Comparison of ENCODE assay signal across 19 cellular contexts in genomic region chr19:39516270-39516669, GRCh38. TPM values are rescaled to one million over a fixed set of nuclear protein-coding genes. Genes with fewer than 3 reads are reported as not detected.
DNase-seq lines count a peak whose midpoint lies in the region; ATAC-seq, FAIRE-seq and TF ChIP-seq lines count a peak whose summit lies in the region.
"Had no signal": no experiment of that assay in that cellular context is flagged by ENCODE, and none has a peak within 500 bp of the region (broad histone marks: within the 10 kb centered on the region; RNA-seq: fewer than 3 reads in every experiment).

No MANE protein-coding gene starts in this region.

- no peak overlapping the region for H3K4me2 ChIP-seq in K562 (ENCODE audit: insufficient read depth, low read length)

- no peaks in the 10 kb centered on the region for H3K4me1 Mint-ChIP-seq in Caco-2 (ENCODE audit: low read depth, unreplicated experiment)
- peaks cover 7 to 9% of the 10 kb centered on the region in 2 donors for H3K4me1 Mint-ChIP-seq in natural killer cell treated with Interleukin-12 subunit alpha and Interleukin-12 subunit beta and Interleukin-15 and Interleukin-18, amount 100 ng/mL, for 72 hours (ENCODE audit: low read depth in 2 of 2)

- no peaks in the 10 kb centered on the region for H3K36me3 Mint-ChIP-seq in Caco-2 (ENCODE audit: insufficient read depth, unreplicated experiment)
- peaks cover 12% of the 10 kb centered on the region for H3K36me3 Mint-ChIP-seq in natural killer cell treated with Interleukin-12 subunit alpha and Interleukin-12 subunit beta and Interleukin-15 and Interleukin-18, amount 100 ng/mL, for 72 hours

- no peak overlapping the region for H3K27ac Mint-ChIP-seq in Caco-2 (ENCODE audit: unreplicated experiment)
- H3K27ac Mint-ChIP-seq in natural killer cell treated with Interleukin-12 subunit alpha and Interleukin-12 subunit beta and Interleukin-15 and Interleukin-18, amount 100 ng/mL, for 72 hours = no peak overlapping the region

- intact Hi-C loops in Caco-2 (cut with micrococcal nuclease; ENCODE audit: unreplicated experiment) = no loop called here
- intact Hi-C loops in K562 (cut with micrococcal nuclease) = no loop called here

- POLR2A ChIA-PET in Caco-2 (lab: Charles Lee) = no interaction called here
- POLR2A ChIA-PET in K562 (lab: Yijun Ruan, JAX) = no interaction called here

- in situ Hi-C loops in K562 (cut with MboI) = no loop called here

- no peaks in the 10 kb centered on the region for H3K9me3 Mint-ChIP-seq in Caco-2 (ENCODE audit: unreplicated experiment)
- H3K9me3 Mint-ChIP-seq in natural killer cell treated with Interleukin-12 subunit alpha and Interleukin-12 subunit beta and Interleukin-15 and Interleukin-18, amount 100 ng/mL, for 72 hours = no peaks in the 10 kb centered on the region

- no peaks in the 10 kb centered on the region for H3K27me3 ChIP-seq in Caco-2 (replicated peaks; ENCODE audit: control insufficient read depth, insufficient read depth, low read length)
- peaks cover 16% of the 10 kb centered on the region for H3K27me3 ChIP-seq in HUES48 (ENCODE audit: control insufficient read depth, insufficient read depth, low read length)
- peaks cover 4 to 19% of the 10 kb centered on the region in 2 experiments; a peak in 4 of 5 replicates for H3K27me3 ChIP-seq in K562 (ENCODE audit: control insufficient read depth in 2 of 2, insufficient read depth in 2 of 2, low read length in 2 of 2)

- no peak for TF ChIP-seq RAD21 in K562 (CRISPR knock-in tag; conservative IDR thresholded peaks at IDR 0.05 in 1 of 2, IDR thresholded peaks at IDR 0.05 in 1 of 2)

- BruUV-seq in Caco-2 (replicated peaks; lab: Mats Ljungman, UMichigan) (no TSS peak), K562 (replicated peaks; lab: Mats Ljungman, UMichigan) (no TSS peak)

- H3K27ac ChIP-seq in HUES48 (ENCODE audit: low read depth, low read length) = no peak overlapping the region
- H3K27ac ChIP-seq in K562 (ENCODE audit: extremely low read depth, low read depth, low read length) = no peak overlapping the region
- H3K27ac ChIP-seq: left lung, psoas muscle had no signal

- H3K9me3 ChIP-seq in Caco-2 (no peaks in the 10 kb centered on the region), HUES48 (ENCODE audit: control insufficient read depth, insufficient read depth, low read length) (no peaks in the 10 kb centered on the region), K562 (replicated peaks; ENCODE audit: control insufficient read depth, insufficient read depth, low read depth, low read length) (no peaks in the 10 kb centered on the region)
- H3K9me3 ChIP-seq: left lung, psoas muscle had no signal

- TF ChIP-seq POLR2A in K562 (conservative IDR thresholded peaks at IDR 0.05) = no peak

- WGBS in K562 (ENCODE audit: insufficient coverage, low coverage, missing lambda C conversion rate) = 34% methylated on average over 6 of the region's 6 CpGs

- no peaks in the 10 kb centered on the region for H3K9me1 ChIP-seq in K562 (ENCODE audit: control insufficient read depth, insufficient read depth, low read length)

- CTCF ChIA-PET in Caco-2 (lab: Charles Lee) = interaction anchor here (0.8 kb wide), 1 partner anchor 19 kb away, joined by 4 read pairs; no protein-coding TSS in a partner anchor
- CTCF ChIA-PET in K562 (lab: Yijun Ruan, JAX; ENCODE audit: low intra/inter-chr PET ratio) = no interaction called here

- H3K9ac ChIP-seq in HUES48 (ENCODE audit: low read depth, low read length) = peak overlapping the region; percentile 59; the same call in 1 of the 2 replicates
- H3K9ac ChIP-seq in K562 (ENCODE audit: insufficient read depth in 1 of 2, low read depth in 2 of 2, low read length in 2 of 2) = peak overlapping the region in 1 of 2 experiments; percentile 2; a peak in 1 of 4 replicates

- peaks cover 5% of the 10 kb centered on the region for H3K27me3 Mint-ChIP-seq in Caco-2 (ENCODE audit: insufficient read depth, unreplicated experiment)
- peaks cover 20 to 24% of the 10 kb centered on the region in 2 donors for H3K27me3 Mint-ChIP-seq in natural killer cell treated with Interleukin-12 subunit alpha and Interleukin-12 subunit beta and Interleukin-15 and Interleukin-18, amount 100 ng/mL, for 72 hours

- no peaks in the 10 kb centered on the region for H3K79me2 ChIP-seq in K562 (ENCODE audit: control insufficient read depth, insufficient read depth, low read length)

- DNase-seq in Caco-2 (no peak), K562 (ENCODE audit: extremely low read depth in 1 of 4, low spot score in 3 of 4) (no peak), LoVo (ENCODE audit: low spot score) (no peak), NCI-H748 treated with DMSO at 0.1 percent for 48 hours (lab: John Stamatoyannopoulos, UW) (no peak)
- DNase-seq in natural killer cell treated with Interleukin-12 subunit alpha and Interleukin-12 subunit beta and Interleukin-15 and Interleukin-18, amount 100 ng/mL, for 72 hours (ENCODE audit: low spot score) = no peak
- no peak for DNase-seq in stimulated activated naive CD4-positive, alpha-beta T cell (lab: John Stamatoyannopoulos, UW)
- DNase-seq: activated CD4-positive, alpha-beta T cell treated with anti-CD3 and anti-CD28 coated beads for 1 hour; MM.1S; psoas muscle; Right ventricle myocardium superior; stimulated activated CD4-positive, alpha-beta T cell treated with anti-CD3 and anti-CD28 coated beads, Interleukin-2, amount 100 ng/mL, for 48 hours had no signal

- H3K4me3 ChIP-seq in Caco-2 (ENCODE audit: low read depth, low read length) (no peak overlapping the region), HUES48 (ENCODE audit: low read depth, low read length) (peak overlapping the region; percentile 86), K562 (no peak overlapping the region)
- H3K4me3 ChIP-seq: left lung had no signal

- peak overlapping the region; percentile 61 for H3K4me3 Mint-ChIP-seq in Caco-2 (ENCODE audit: unreplicated experiment)
- peak overlapping the region; percentile 54 for H3K4me3 Mint-ChIP-seq in natural killer cell treated with Interleukin-12 subunit alpha and Interleukin-12 subunit beta and Interleukin-15 and Interleukin-18, amount 100 ng/mL, for 72 hours

- no peak for FAIRE-seq in K562 (lab: Jason Lieb, UNC)
- FAIRE-seq: GM12892 had no signal

- TF ChIP-seq CTCF in Caco-2 (IDR thresholded peaks at IDR 0.05; ENCODE audit: insufficient read depth in 1 of 2, low read depth in 1 of 2, low read length in 1 of 2, severe bottlenecking in 1 of 2, unreplicated experiment in 1 of 2) (no peak), K562 (IDR thresholded peaks at IDR 0.05 in 2 of 3, conservative IDR thresholded peaks at IDR 0.05 in 1 of 3; ENCODE audit: insufficient read depth in 2 of 3, low read depth in 1 of 3, low read length in 3 of 3) (no peak)

- H3K36me3 ChIP-seq in Caco-2 (ENCODE audit: control insufficient read depth, insufficient read depth, low read length) (no peaks in the 10 kb centered on the region), HUES48 (ENCODE audit: control insufficient read depth, insufficient read depth, low read length) (peaks cover 4% of the 10 kb centered on the region; the same call in 1 of the 2 replicates), K562 (ENCODE audit: control insufficient read depth, insufficient read depth, low read length) (no peaks in the 10 kb centered on the region)
- H3K36me3 ChIP-seq: left lung had no signal

- no peak for TF ChIP-seq EP300 in K562 (IDR thresholded peaks at IDR 0.05; ENCODE audit: low read length)

- H3K4me1 ChIP-seq in Caco-2 = no peaks in the 10 kb centered on the region
- H3K4me1 ChIP-seq in HUES48 (ENCODE audit: control insufficient read depth, insufficient read depth, low read length) = no peaks in the 10 kb centered on the region
- peaks cover 21 to 32% of the 10 kb centered on the region in 2 experiments; a peak in 4 of 5 replicates for H3K4me1 ChIP-seq in K562 (replicated peaks in 1 of 2; ENCODE audit: control insufficient read depth in 2 of 2, insufficient read depth in 2 of 2, low read length in 2 of 2)

- ATAC-seq in K562 (no peak), GM21360 (IDR thresholded peaks at IDR 0.05; ENCODE audit: unreplicated experiment) (no peak)
- ATAC-seq in natural killer cell treated with Interleukin-12 subunit alpha and Interleukin-12 subunit beta and Interleukin-15 and Interleukin-18, amount 100 ng/mL, for 72 hours = no peak
- ATAC-seq: psoas muscle had no signal

- H2AFZ ChIP-seq in K562 (ENCODE audit: low read depth, low read length) = no peak overlapping the region

- no peaks in the 10 kb centered on the region for H4K20me1 ChIP-seq in K562 (replicated peaks; ENCODE audit: control insufficient read depth, insufficient read depth, low read length)

RNA-seq across cellular contexts. Expression of gene SELENOV, which starts 1.3 kb away (rescaled TPM):
- total RNA-seq in Caco-2 (2022) (0.46 and 1.6 TPM in 2 replicates), K562 (2014; rRNA removed) (not detected in 2 replicates), K562 (2014; rRNA removed; fragmentation: Illumina TruSeq; extraction: Trizol) (not detected in 2 replicates), K562 (2015; rRNA removed; fragmentation: Illumina TruSeq; extraction: Trizol) (not detected in 2 replicates), K562 (2021) (0.09 and 0.20 TPM in 2 replicates)
- 0.25 TPM in 1 of 2 replicates, not detected in the other for total RNA-seq in K562 (2011; cell fraction: chromatin; rRNA removed; ENCODE audit: low replicate concordance)
- 0.50 TPM in 1 of 2 replicates, not detected in the other for total RNA-seq in K562 (2011; cell fraction: nucleolus; rRNA removed)
- 0.84 and 0.95 TPM in 2 replicates for total RNA-seq in K562 (2011; cell fraction: nucleoplasm; rRNA removed)
- polyA plus RNA-seq in K562 (2011; rRNA removed) (0.15 TPM in 1 of 2 replicates, not detected in the other), K562 (2014; fragmentation: Illumina TruSeq; extraction: Trizol) (0.08 and 0.09 TPM in 2 replicates), K562 (2014; fragmentation: Nextera tagmentation; extraction: Ambion mirVana) (under 1 TPM; 0.04 to 0.06 TPM), K562 (2014; rRNA removed) (0.05 TPM in 1 of 2 replicates, not detected in the other)
- polyA plus RNA-seq in K562 (2011; cell fraction: cytosol; rRNA removed) = 0.03 TPM in 1 of 2 replicates, not detected in the other
- 0.10 and 0.18 TPM in 2 replicates for polyA plus RNA-seq in K562 (2011; cell fraction: nucleus; rRNA removed)
- 0.06 and 0.26 TPM in 2 replicates for polyA plus RNA-seq in K562 (2012)
- polyA minus RNA-seq in K562 (2011; rRNA and poly(A)+ RNA removed) = not detected in 2 replicates
- polyA minus RNA-seq in K562 (2011; cell fraction: cytosol; rRNA and poly(A)+ RNA removed) = not detected in 2 replicates
- not detected in 2 replicates for polyA minus RNA-seq in K562 (2011; cell fraction: nucleus; rRNA and poly(A)+ RNA removed)
- not detected for total RNA-seq in natural killer cell treated with Interleukin-12 subunit alpha and Interleukin-12 subunit beta and Interleukin-15 and Interleukin-18, amount 100 ng/mL, for 72 hours
- total RNA-seq: dermis microvascular lymphatic vessel endothelial cell, fibroblast of villous mesenchyme, left lung, NCI-H460, psoas muscle, Right ventricle myocardium superior, subcutaneous adipose tissue had no signal
- polyA plus RNA-seq: psoas muscle had no signal

RNA-seq across cellular contexts. Expression of gene EID2B, which starts 16.4 kb away (rescaled TPM):
- total RNA-seq in Caco-2 (2022) (2.1 and 2.8 TPM in 2 replicates), K562 (2014; rRNA removed) (4.8 and 5.1 TPM in 2 replicates), K562 (2014; rRNA removed; fragmentation: Illumina TruSeq; extraction: Trizol) (3.9 and 4.8 TPM in 2 replicates), K562 (2015; rRNA removed; fragmentation: Illumina TruSeq; extraction: Trizol) (2.9 and 3.5 TPM in 2 replicates), K562 (2021) (3.9 and 4.2 TPM in 2 replicates)
- total RNA-seq in K562 (2011; cell fraction: chromatin; rRNA removed; ENCODE audit: low replicate concordance) = 8.1 and 8.9 TPM in 2 replicates
- 10.8 and 12.5 TPM in 2 replicates for total RNA-seq in K562 (2011; cell fraction: nucleolus; rRNA removed)
- total RNA-seq in K562 (2011; cell fraction: nucleoplasm; rRNA removed) = 11.3 and 14.6 TPM in 2 replicates
- polyA plus RNA-seq in K562 (2011; rRNA removed) (7.9 and 9.3 TPM in 2 replicates), K562 (2014; fragmentation: Illumina TruSeq; extraction: Trizol) (2.0 and 2.8 TPM in 2 replicates), K562 (2014; fragmentation: Nextera tagmentation; extraction: Ambion mirVana) (1 to 10 TPM; 4.9 to 5.4 TPM), K562 (2014; rRNA removed) (8.8 and 9.8 TPM in 2 replicates)
- polyA plus RNA-seq in K562 (2011; cell fraction: cytosol; rRNA removed) = 5.2 and 12.3 TPM in 2 replicates
- polyA plus RNA-seq in K562 (2011; cell fraction: nucleus; rRNA removed) = 7.6 and 8.6 TPM in 2 replicates
- polyA plus RNA-seq in K562 (2012) = 5.4 and 9.1 TPM in 2 replicates
- 2.8 and 3.4 TPM in 2 replicates for polyA minus RNA-seq in K562 (2011; rRNA and poly(A)+ RNA removed)
- 1.0 and 2.1 TPM in 2 replicates for polyA minus RNA-seq in K562 (2011; cell fraction: cytosol; rRNA and poly(A)+ RNA removed)
- polyA minus RNA-seq in K562 (2011; cell fraction: nucleus; rRNA and poly(A)+ RNA removed) = 4.4 and 8.7 TPM in 2 replicates
- 1 to 10 TPM; 1.9 to 5.4 TPM for total RNA-seq in natural killer cell treated with Interleukin-12 subunit alpha and Interleukin-12 subunit beta and Interleukin-15 and Interleukin-18, amount 100 ng/mL, for 72 hours

RNA-seq across cellular contexts. Expression of gene DLL3, which starts 17.5 kb away (rescaled TPM):
- total RNA-seq in Caco-2 (2022) (1.7 and 2.7 TPM in 2 replicates), K562 (2014; rRNA removed) (5.4 and 5.5 TPM in 2 replicates), K562 (2014; rRNA removed; fragmentation: Illumina TruSeq; extraction: Trizol) (1.1 TPM in 2 replicates), K562 (2015; rRNA removed; fragmentation: Illumina TruSeq; extraction: Trizol) (0.80 and 1.1 TPM in 2 replicates), K562 (2021) (2.5 and 3.4 TPM in 2 replicates)
- 0.56 and 1.8 TPM in 2 replicates for total RNA-seq in K562 (2011; cell fraction: chromatin; rRNA removed; ENCODE audit: low replicate concordance)
- 2.0 and 2.5 TPM in 2 replicates for total RNA-seq in K562 (2011; cell fraction: nucleolus; rRNA removed)
- 2.1 TPM in 2 replicates for total RNA-seq in K562 (2011; cell fraction: nucleoplasm; rRNA removed)
- polyA plus RNA-seq in K562 (2011; rRNA removed) (2.1 and 2.5 TPM in 2 replicates), K562 (2014; fragmentation: Illumina TruSeq; extraction: Trizol) (0.53 and 0.92 TPM in 2 replicates), K562 (2014; fragmentation: Nextera tagmentation; extraction: Ambion mirVana) (1 to 10 TPM in 1 of 2 experiments, under 1 TPM in 1; 0.92 to 1.2 TPM), K562 (2014; rRNA removed) (5.2 and 6.3 TPM in 2 replicates)
- polyA plus RNA-seq in K562 (2011; cell fraction: cytosol; rRNA removed) = 3.2 and 6.3 TPM in 2 replicates
- polyA plus RNA-seq in K562 (2011; cell fraction: nucleus; rRNA removed) = 2.0 TPM in 2 replicates
- polyA plus RNA-seq in K562 (2012) = 1.3 and 2.0 TPM in 2 replicates
- 0.39 and 0.63 TPM in 2 replicates for polyA minus RNA-seq in K562 (2011; rRNA and poly(A)+ RNA removed)
- polyA minus RNA-seq in K562 (2011; cell fraction: cytosol; rRNA and poly(A)+ RNA removed) = 0.86 and 1.1 TPM in 2 replicates
- 0.94 and 1.4 TPM in 2 replicates for polyA minus RNA-seq in K562 (2011; cell fraction: nucleus; rRNA and poly(A)+ RNA removed)
- total RNA-seq in natural killer cell treated with Interleukin-12 subunit alpha and Interleukin-12 subunit beta and Interleukin-15 and Interleukin-18, amount 100 ng/mL, for 72 hours = under 1 TPM; 0.21 to 0.92 TPM
- total RNA-seq: Right ventricle myocardium superior, subcutaneous adipose tissue had no signal

RNA-seq across cellular contexts. Expression of gene EID2, which starts 23.7 kb away (rescaled TPM):
- 21.7 and 26.3 TPM in 2 replicates for total RNA-seq in Caco-2 (2022)
- total RNA-seq in K562 (2011; cell fraction: chromatin; rRNA removed; ENCODE audit: low replicate concordance) = 3.2 and 4.8 TPM in 2 replicates
- total RNA-seq in K562 (2011; cell fraction: nucleolus; rRNA removed) = 4.1 and 4.8 TPM in 2 replicates
- total RNA-seq in K562 (2011; cell fraction: nucleoplasm; rRNA removed) = 4.2 TPM in 2 replicates
- total RNA-seq in K562 (2014; rRNA removed) = 18.5 and 20.8 TPM in 2 replicates
- total RNA-seq in K562 (2014; rRNA removed; fragmentation: Illumina TruSeq; extraction: Trizol) = 10.9 and 11.7 TPM in 2 replicates
- total RNA-seq in K562 (2015; rRNA removed; fragmentation: Illumina TruSeq; extraction: Trizol) = 9.9 and 11.3 TPM in 2 replicates
- total RNA-seq in K562 (2021) = 13.8 and 14.6 TPM in 2 replicates
- polyA plus RNA-seq in K562 (2011; rRNA removed) = 7.3 and 12.4 TPM in 2 replicates
- polyA plus RNA-seq in K562 (2011; cell fraction: cytosol; rRNA removed) = 4.4 and 10.2 TPM in 2 replicates
- polyA plus RNA-seq in K562 (2011; cell fraction: nucleus; rRNA removed) = 4.6 TPM in 2 replicates
- 11.3 and 17.7 TPM in 2 replicates for polyA plus RNA-seq in K562 (2012)
- polyA plus RNA-seq in K562 (2014; fragmentation: Illumina TruSeq; extraction: Trizol) = 8.2 and 9.6 TPM in 2 replicates
- polyA plus RNA-seq in K562 (2014; fragmentation: Nextera tagmentation; extraction: Ambion mirVana) = 1 to 10 TPM; 2.5 to 2.7 TPM
- 18.5 and 23.6 TPM in 2 replicates for polyA plus RNA-seq in K562 (2014; rRNA removed)
- 3.9 TPM in 2 replicates for polyA minus RNA-seq in K562 (2011; rRNA and poly(A)+ RNA removed)
- polyA minus RNA-seq in K562 (2011; cell fraction: cytosol; rRNA and poly(A)+ RNA removed) = 4.0 and 4.4 TPM in 2 replicates
- 1.3 and 3.2 TPM in 2 replicates for polyA minus RNA-seq in K562 (2011; cell fraction: nucleus; rRNA and poly(A)+ RNA removed)
- 10 to 100 TPM; 10.4 to 11.4 TPM for total RNA-seq in natural killer cell treated with Interleukin-12 subunit alpha and Interleukin-12 subunit beta and Interleukin-15 and Interleukin-18, amount 100 ng/mL, for 72 hours

RNA-seq across cellular contexts. Expression of gene TIMM50, which starts 35.6 kb away (rescaled TPM):
- total RNA-seq in Caco-2 (2022) = 152 and 162 TPM in 2 replicates
- total RNA-seq in K562 (2011; cell fraction: chromatin; rRNA removed; ENCODE audit: low replicate concordance) = 133 and 241 TPM in 2 replicates
- total RNA-seq in K562 (2011; cell fraction: nucleolus; rRNA removed) = 181 and 193 TPM in 2 replicates
- 161 and 168 TPM in 2 replicates for total RNA-seq in K562 (2011; cell fraction: nucleoplasm; rRNA removed)
- total RNA-seq in K562 (2014; rRNA removed) = 221 and 239 TPM in 2 replicates
- 81.4 and 94.9 TPM in 2 replicates for total RNA-seq in K562 (2014; rRNA removed; fragmentation: Illumina TruSeq; extraction: Trizol)
- 145 and 148 TPM in 2 replicates for total RNA-seq in K562 (2015; rRNA removed; fragmentation: Illumina TruSeq; extraction: Trizol)
- 214 and 221 TPM in 2 replicates for total RNA-seq in K562 (2021)
- 166 and 170 TPM in 2 replicates for polyA plus RNA-seq in K562 (2011; rRNA removed)
- 245 and 333 TPM in 2 replicates for polyA plus RNA-seq in K562 (2011; cell fraction: cytosol; rRNA removed)
- 158 and 195 TPM in 2 replicates for polyA plus RNA-seq in K562 (2011; cell fraction: nucleus; rRNA removed)
- polyA plus RNA-seq in K562 (2012) = 135 and 190 TPM in 2 replicates
- 157 and 181 TPM in 2 replicates for polyA plus RNA-seq in K562 (2014; fragmentation: Illumina TruSeq; extraction: Trizol)
- polyA plus RNA-seq in K562 (2014; fragmentation: Nextera tagmentation; extraction: Ambion mirVana) = 10 to 100 TPM; 28.3 to 55.4 TPM
- polyA plus RNA-seq in K562 (2014; rRNA removed) = 221 and 228 TPM in 2 replicates
- polyA minus RNA-seq in K562 (2011; rRNA and poly(A)+ RNA removed) = 114 and 139 TPM in 2 replicates
- 106 and 111 TPM in 2 replicates for polyA minus RNA-seq in K562 (2011; cell fraction: cytosol; rRNA and poly(A)+ RNA removed)
- polyA minus RNA-seq in K562 (2011; cell fraction: nucleus; rRNA and poly(A)+ RNA removed) = 45.2 and 70.6 TPM in 2 replicates
- total RNA-seq in natural killer cell treated with Interleukin-12 subunit alpha and Interleukin-12 subunit beta and Interleukin-15 and Interleukin-18, amount 100 ng/mL, for 72 hours = 100 to 1,000 TPM in 1 of 2 donors, 10 to 100 TPM in 1; 74.0 to 133 TPM
